In genomic region chr13:100588350-100589177, GRCh38 we compare ENCODE assay signal across 1 cellular context.
TF ChIP-seq lines count a peak whose summit lies in the region.

Gene GGACT, minus strand, starts transcription at chr13:100588789. Its CDS starts 56,198 bp downstream, at chr13:100532591.

TF ChIP-seq in GM12878, 131 proteins besides CTCF, POLR2A, EP300 and RAD21 (continued from another document and continues in another):
- TF ChIP-seq PRDM15 (CRISPR knock-in tag; IDR thresholded peaks at IDR 0.05) (no peak), CREB1 (IDR thresholded peaks at IDR 0.05; ENCODE audit: low read depth) (no peak), ZNF274 (IDR thresholded peaks at IDR 0.05; ENCODE audit: insufficient read depth, insufficient read length) (no peak), MLLT1 (IDR thresholded peaks at IDR 0.05) (0 out of 2 replicates have a peak, but pooled peaks have one; percentile 44), SMAD1 (IDR thresholded peaks at IDR 0.05; ENCODE audit: low read depth, partially characterized antibody) (no peak), FOXK2 (IDR thresholded peaks at IDR 0.05) (no peak), ZBED1 (IDR thresholded peaks at IDR 0.05; ENCODE audit: borderline replicate concordance) (no peak), MAX (IDR thresholded peaks at IDR 0.05; ENCODE audit: low read depth, low read length) (peak; percentile 91), KLF5 (IDR thresholded peaks at IDR 0.05; ENCODE audit: partially characterized antibody) (no peak), IKZF2 (IDR thresholded peaks at IDR 0.05) (no peak), TARDBP (IDR thresholded peaks at IDR 0.05; ENCODE audit: borderline replicate concordance) (no peak), CHD2 (IDR thresholded peaks at IDR 0.05; ENCODE audit: borderline replicate concordance, low read depth, low read length) (no peak), SMARCA5 (IDR thresholded peaks at IDR 0.05) (peak; percentile 93), SREBF1 (IDR thresholded peaks at IDR 0.05; ENCODE audit: low read length) (no peak), CREM (IDR thresholded peaks at IDR 0.05; ENCODE audit: low read depth) (no peak), CHD4 (IDR thresholded peaks at IDR 0.05) (no peak), NR2C1 (IDR thresholded peaks at IDR 0.05) (no peak), BHLHE40 (IDR thresholded peaks at IDR 0.05; ENCODE audit: borderline replicate concordance in 1 of 2, low read depth in 2 of 2, low read length in 1 of 2) (peak; percentile 52 to 83; a peak in 2 of 4 replicates), SREBF2 (IDR thresholded peaks at IDR 0.05; ENCODE audit: low read length) (no peak), POLR2AphosphoS5 (IDR thresholded peaks at IDR 0.05; ENCODE audit: low read length) (no peak; the same call in 1 of the 2 replicates), LARP7 (IDR thresholded peaks at IDR 0.05) (peak; percentile 92), NBN (IDR thresholded peaks at IDR 0.05) (peak; percentile 26; the same call in 1 of the 2 replicates), RELA (IDR thresholded peaks at IDR 0.05; ENCODE audit: borderline replicate concordance, partially characterized antibody) (peak; percentile 6), ZNF622 (IDR thresholded peaks at IDR 0.05) (no peak), PAX5 (IDR thresholded peaks at IDR 0.05; ENCODE audit: borderline replicate concordance, low read depth, low read length) (no peak), SIN3A (IDR thresholded peaks at IDR 0.05; ENCODE audit: low read depth, low read length) (no peak), ATF2 (IDR thresholded peaks at IDR 0.05; ENCODE audit: low read length) (no peak), SIX5 (IDR thresholded peaks at IDR 0.05; ENCODE audit: low read depth, low read length, severe bottlenecking) (no peak), EGR1 (IDR thresholded peaks at IDR 0.05; ENCODE audit: borderline replicate concordance in 1 of 2, low read depth in 2 of 2, low read length in 2 of 2) (peak in 1 of 2 experiments; percentile 85; a peak in 2 of 3 replicates), BCLAF1 (IDR thresholded peaks at IDR 0.05) (0 out of 2 replicates have a peak, but pooled peaks have one; percentile 16), YY1 (IDR thresholded peaks at IDR 0.05; ENCODE audit: low read depth, low read length) (peak; percentile 73), STAT3 (IDR thresholded peaks at IDR 0.05; ENCODE audit: low read depth, low read length) (no peak), IRF3 (IDR thresholded peaks at IDR 0.05) (no peak), NKRF (conservative IDR thresholded peaks at IDR 0.05) (peak; percentile 45; the same call in 1 of the 2 replicates), HSF1 (IDR thresholded peaks at IDR 0.05; ENCODE audit: low read depth, low read length) (no peak), NR2F1 (conservative IDR thresholded peaks at IDR 0.05) (peak; percentile 74), MYB (IDR thresholded peaks at IDR 0.05; ENCODE audit: borderline replicate concordance, low read depth, low read length) (no peak), FOS (IDR thresholded peaks at IDR 0.05; ENCODE audit: borderline replicate concordance, extremely low read depth, insufficient read length) (no peak), NFXL1 (IDR thresholded peaks at IDR 0.05; ENCODE audit: borderline replicate concordance) (no peak), ZNF24 (IDR thresholded peaks at IDR 0.05) (0 out of 2 replicates have a peak, but pooled peaks have one; percentile 33), ELK1 (IDR thresholded peaks at IDR 0.05; ENCODE audit: low read depth, low read length) (no peak), MXI1 (IDR thresholded peaks at IDR 0.05; ENCODE audit: low read depth, low read length) (peak; percentile 71), MEF2B (IDR thresholded peaks at IDR 0.05; ENCODE audit: partially characterized antibody, poor library complexity, severe bottlenecking) (no peak), MEF2A (IDR thresholded peaks at IDR 0.05; ENCODE audit: insufficient read depth, low read depth, low read length) (0 out of 2 replicates have a peak, but pooled peaks have one; percentile 30), KAT2A (conservative IDR thresholded peaks at IDR 0.05; ENCODE audit: control insufficient read depth, low read depth, low read length) (no peak), RELB (IDR thresholded peaks at IDR 0.05; ENCODE audit: low read depth) (no peak), DPF2 (IDR thresholded peaks at IDR 0.05) (peak; percentile 74; the same call in 1 of the 2 replicates), CHD1 (IDR thresholded peaks at IDR 0.05; ENCODE audit: low read depth, low read length) (no peak), MYC (IDR thresholded peaks at IDR 0.05; ENCODE audit: insufficient read depth, insufficient read length, insufficient replicate concordance, low read length, severe bottlenecking) (peak; percentile 37), BACH1 (IDR thresholded peaks at IDR 0.05; ENCODE audit: borderline replicate concordance) (peak; percentile 74; the same call in 1 of the 2 replicates)
